In the genomic region with DNA sequence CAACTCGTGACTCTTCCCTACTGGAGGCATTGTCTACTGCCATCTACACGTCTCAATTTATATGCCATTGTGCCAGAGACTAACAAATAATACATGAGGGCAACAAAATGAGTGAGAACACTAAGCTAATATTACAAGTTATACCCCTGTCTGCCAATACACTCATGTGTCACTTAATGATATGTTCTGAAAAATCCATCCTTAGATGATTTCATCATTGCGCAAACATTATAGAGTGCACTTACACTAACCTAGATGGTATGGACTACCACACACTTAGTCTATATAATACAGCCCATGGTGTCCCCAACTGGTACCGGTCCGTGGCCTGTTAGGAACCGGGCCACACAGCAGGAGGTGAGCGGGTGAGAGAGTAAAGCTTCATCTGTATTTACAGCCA, we compare ENCODE assay signal across 1 cellular context.
A peak's percentile ranks its signal among the peaks of the same experiment; 100 is the strongest.
TF ChIP-seq lines count a peak whose summit lies in the region.

No MANE protein-coding gene starts in this region.

TF ChIP-seq in HepG2, 621 proteins besides CTCF, POLR2A, EP300 and RAD21:
- no peak for TF ChIP-seq KIAA2018 (CRISPR knock-in tag; IDR thresholded peaks at IDR 0.05; ENCODE audit: borderline replicate concordance)
- TF ChIP-seq REXO4 (CRISPR knock-in tag; IDR thresholded peaks at IDR 0.05; ENCODE audit: borderline replicate concordance): no peak
- TF ChIP-seq CEBPB (IDR thresholded peaks at IDR 0.05; ENCODE audit: borderline replicate concordance, low read depth, low read length): peak; percentile 52; the same call in 1 of the 2 replicates
- TF ChIP-seq ZNF644 (CRISPR knock-in tag; IDR thresholded peaks at IDR 0.05; ENCODE audit: low read depth): no peak
